1 cellular context compared by ENCODE assay signal in genomic region chr9:72527801-72528195, GRCh38.
TF ChIP-seq lines count a peak whose summit lies in the region.

No MANE protein-coding gene starts in this region.

TF ChIP-seq in A549, 52 proteins besides CTCF, POLR2A, EP300 and RAD21 (continued from another document):
- TF ChIP-seq, protein P1, sequence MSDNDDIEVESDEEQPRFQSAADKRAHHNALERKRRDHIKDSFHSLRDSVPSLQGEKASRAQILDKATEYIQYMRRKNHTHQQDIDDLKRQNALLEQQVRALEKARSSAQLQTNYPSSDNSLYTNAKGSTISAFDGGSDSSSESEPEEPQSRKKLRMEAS (IDR thresholded peaks at IDR 0.05): no peak
- TF ChIP-seq ZSCAN20 (CRISPR knock-in tag; IDR thresholded peaks at IDR 0.05) (no peak), KDM5A (IDR thresholded peaks at IDR 0.05) (no peak), ZNF302 (CRISPR knock-in tag; IDR thresholded peaks at IDR 0.05) (no peak), FOSB (CRISPR knock-in tag; IDR thresholded peaks at IDR 0.05) (no peak), RFX5 (IDR thresholded peaks at IDR 0.05) (no peak), CHD2 (IDR thresholded peaks at IDR 0.05; ENCODE audit: low read length, partially characterized antibody) (no peak), FOSL2 (IDR thresholded peaks at IDR 0.05) (no peak), FOSL2 (CRISPR knock-in tag; IDR thresholded peaks at IDR 0.05) (no peak), RARB (CRISPR knock-in tag; IDR thresholded peaks at IDR 0.05) (no peak), MYC (IDR thresholded peaks at IDR 0.05; ENCODE audit: borderline replicate concordance, low read length) (no peak), TP53 (CRISPR knock-in tag; IDR thresholded peaks at IDR 0.05) (no peak), POLR2AphosphoS2 (conservative IDR thresholded peaks at IDR 0.05; ENCODE audit: low read length) (no peak), BHLHE40 (IDR thresholded peaks at IDR 0.05; ENCODE audit: low read depth, low read length) (no peak), FOXS1 (CRISPR knock-in tag; IDR thresholded peaks at IDR 0.05) (no peak)
- TF ChIP-seq, protein P2, sequence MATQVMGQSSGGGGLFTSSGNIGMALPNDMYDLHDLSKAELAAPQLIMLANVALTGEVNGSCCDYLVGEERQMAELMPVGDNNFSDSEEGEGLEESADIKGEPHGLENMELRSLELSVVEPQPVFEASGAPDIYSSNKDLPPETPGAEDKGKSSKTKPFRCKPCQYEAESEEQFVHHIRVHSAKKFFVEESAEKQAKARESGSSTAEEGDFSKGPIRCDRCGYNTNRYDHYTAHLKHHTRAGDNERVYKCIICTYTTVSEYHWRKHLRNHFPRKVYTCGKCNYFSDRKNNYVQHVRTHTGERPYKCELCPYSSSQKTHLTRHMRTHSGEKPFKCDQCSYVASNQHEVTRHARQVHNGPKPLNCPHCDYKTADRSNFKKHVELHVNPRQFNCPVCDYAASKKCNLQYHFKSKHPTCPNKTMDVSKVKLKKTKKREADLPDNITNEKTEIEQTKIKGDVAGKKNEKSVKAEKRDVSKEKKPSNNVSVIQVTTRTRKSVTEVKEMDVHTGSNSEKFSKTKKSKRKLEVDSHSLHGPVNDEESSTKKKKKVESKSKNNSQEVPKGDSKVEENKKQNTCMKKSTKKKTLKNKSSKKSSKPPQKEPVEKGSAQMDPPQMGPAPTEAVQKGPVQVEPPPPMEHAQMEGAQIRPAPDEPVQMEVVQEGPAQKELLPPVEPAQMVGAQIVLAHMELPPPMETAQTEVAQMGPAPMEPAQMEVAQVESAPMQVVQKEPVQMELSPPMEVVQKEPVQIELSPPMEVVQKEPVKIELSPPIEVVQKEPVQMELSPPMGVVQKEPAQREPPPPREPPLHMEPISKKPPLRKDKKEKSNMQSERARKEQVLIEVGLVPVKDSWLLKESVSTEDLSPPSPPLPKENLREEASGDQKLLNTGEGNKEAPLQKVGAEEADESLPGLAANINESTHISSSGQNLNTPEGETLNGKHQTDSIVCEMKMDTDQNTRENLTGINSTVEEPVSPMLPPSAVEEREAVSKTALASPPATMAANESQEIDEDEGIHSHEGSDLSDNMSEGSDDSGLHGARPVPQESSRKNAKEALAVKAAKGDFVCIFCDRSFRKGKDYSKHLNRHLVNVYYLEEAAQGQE (IDR thresholded peaks at IDR 0.05): no peak
